ENCODE assay signal across 25 cellular contexts in the genomic region with DNA sequence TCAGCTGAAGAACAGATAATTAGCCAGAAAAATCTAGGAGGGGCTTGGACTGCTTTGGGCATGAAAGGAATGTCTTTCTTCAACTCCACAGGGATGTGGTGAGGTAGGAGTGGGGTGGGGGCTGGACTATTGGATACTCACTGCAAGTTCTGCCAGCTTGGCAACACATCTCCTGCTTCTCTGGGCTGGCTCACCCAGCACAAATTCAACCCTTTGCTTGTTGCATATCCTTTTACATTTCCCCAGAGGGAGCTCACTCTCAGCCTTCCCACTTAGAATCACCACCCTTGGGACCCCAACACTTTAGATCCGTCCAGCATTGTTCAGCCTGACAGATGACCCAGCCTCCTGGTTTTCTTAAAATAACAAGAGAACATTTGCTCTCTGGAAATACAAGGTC.
A peak's percentile ranks its signal among the peaks of the same experiment; 100 is the strongest.
DNase-seq lines count a peak whose midpoint lies in the region; ATAC-seq, FAIRE-seq and TF ChIP-seq lines count a peak whose summit lies in the region.
"Had no signal": no experiment of that assay in that cellular context is flagged by ENCODE, and none has a peak within 500 bp of the region (broad histone marks: within the 10 kb centered on the region; RNA-seq: fewer than 3 reads in every experiment).

No MANE protein-coding gene starts in this region.

- TF ChIP-seq CTCF in liver (IDR thresholded peaks at IDR 0.05; ENCODE audit: low read depth, low read length, missing input control) = no peak
- no peak for TF ChIP-seq CTCF in HepG2 (CRISPR knock-in tag; IDR thresholded peaks at IDR 0.05)
- TF ChIP-seq CTCF in gastroesophageal sphincter (IDR thresholded peaks at IDR 0.05) = peak in 1 of 4 experiments; percentile 22
- TF ChIP-seq CTCF in nephron (IDR thresholded peaks at IDR 0.05; ENCODE audit: unreplicated experiment in 3 of 3) = no peak
- TF ChIP-seq CTCF in vagina (IDR thresholded peaks at IDR 0.05) = no peak

- no peak overlapping the region for H2AFZ ChIP-seq in HepG2 (ENCODE audit: low read length)

- TF ChIP-seq RAD21 in liver (IDR thresholded peaks at IDR 0.05) (peak; percentile 28 to 32), HepG2 (CRISPR knock-in tag; IDR thresholded peaks at IDR 0.05) (no peak)

- ATAC-seq in HepG2 (no peak), gastroesophageal sphincter (peak; percentile 77)
- ATAC-seq: activated CD8-positive, alpha-beta T cell treated with anti-CD3 and anti-CD28 coated beads for 36 hours; body of pancreas; natural killer cell treated with Interleukin-12 subunit alpha and Interleukin-12 subunit beta and Interleukin-15 and Interleukin-18, amount 100 ng/mL, for 72 hours had no signal

- intact Hi-C loops in HepG2 (cut with micrococcal nuclease; ENCODE audit: unreplicated experiment) = no loop called here
- intact Hi-C loops in vagina (cut with DNase I) = loop anchor here (10.0 kb wide), 1 partner anchor 320 kb away; no protein-coding TSS in a partner anchor

- H3K36me3 ChIP-seq in liver (ENCODE audit: control insufficient read depth in 4 of 4, insufficient read depth in 3 of 4, low read depth in 1 of 4, low read length in 3 of 4) = no peaks in the 10 kb centered on the region
- no peaks in the 10 kb centered on the region for H3K36me3 ChIP-seq in HepG2 (replicated peaks in 1 of 2; ENCODE audit: control insufficient read depth in 1 of 2, insufficient read depth in 2 of 2, low read length in 2 of 2)
- no peaks in the 10 kb centered on the region for H3K36me3 ChIP-seq in gastroesophageal sphincter
- no peaks in the 10 kb centered on the region for H3K36me3 ChIP-seq in vagina
- H3K36me3 ChIP-seq: BE2C, spleen, uterus had no signal

- H3K4me1 Mint-ChIP-seq in nephron = peaks cover 6% of the 10 kb centered on the region
- H3K4me1 Mint-ChIP-seq: activated naive CD4-positive, alpha-beta T cell treated with anti-CD3 and anti-CD28 coated beads, Interleukin-2, amount 10 ng/mL, durations not matched to agents 7 days and 5 days had no signal

- in situ Hi-C loops in HepG2 (cut with HindIII; ENCODE audit: extremely low pct_ligation_motif_present, low pct_unique_long_range_greater_than_20kb) = no loop called here

- no peak overlapping the region for H3K4me3 ChIP-seq in liver (ENCODE audit: low read depth in 1 of 3, low read length in 3 of 3)
- H3K4me3 ChIP-seq in HepG2 (replicated peaks in 1 of 3; ENCODE audit: insufficient read depth in 1 of 3, low read depth in 2 of 3, low read length in 3 of 3) = no peak overlapping the region
- H3K4me3 ChIP-seq in gastroesophageal sphincter = no peak overlapping the region
- no peak overlapping the region for H3K4me3 ChIP-seq in vagina
- H3K4me3 ChIP-seq: body of pancreas, SK-N-MC, spleen, uterus had no signal

- DNase-seq in HepG2 (ENCODE audit: low spot score) = no peak
- no peak for DNase-seq in substantia nigra (lab: John Stamatoyannopoulos, UW)
- no peak for DNase-seq in vagina (ENCODE audit: extremely low spot score in 2 of 2)
- DNase-seq in NK-92 treated with Interleukin-12 subunit alpha and Interleukin-12 subunit beta, amount 100 ng/mL, for 24 hours (lab: John Stamatoyannopoulos, UW) = no peak
- no peak for DNase-seq in GM19239 (ENCODE audit: insufficient read length, low spot score)
- DNase-seq: activated CD8-positive, alpha-beta T cell treated with anti-CD3 and anti-CD28 coated beads for 36 hours; activated naive CD4-positive, alpha-beta T cell treated with anti-CD3 and anti-CD28 coated beads, Interleukin-2, amount 10 ng/mL, durations not matched to agents 7 days and 5 days; activated T-cell treated with anti-CD3 and anti-CD28 coated beads, Interleukin-2, amount 50 U/mL, for 1 hour; BE2C; HCEC 1CT; Kasumi-1; NCI-H1092 treated with DMSO at 0.1 percent for 48 hours; NCI-H2081; NCI-H510A; spleen had no signal

- no peaks in the 10 kb centered on the region for H3K79me2 ChIP-seq in HepG2 (ENCODE audit: insufficient read depth, low read length)

- H3K4me3 Mint-ChIP-seq in nephron = no peak overlapping the region
- H3K4me3 Mint-ChIP-seq: activated CD8-positive, alpha-beta T cell treated with anti-CD3 and anti-CD28 coated beads for 36 hours; activated naive CD4-positive, alpha-beta T cell treated with anti-CD3 and anti-CD28 coated beads, Interleukin-2, amount 10 ng/mL, durations not matched to agents 7 days and 5 days; natural killer cell treated with Interleukin-12 subunit alpha and Interleukin-12 subunit beta and Interleukin-15 and Interleukin-18, amount 100 ng/mL, for 72 hours had no signal

- H3K9me3 Mint-ChIP-seq in nephron = peaks cover 4% of the 10 kb centered on the region
- H3K9me3 Mint-ChIP-seq: activated CD8-positive, alpha-beta T cell treated with anti-CD3 and anti-CD28 coated beads for 36 hours; natural killer cell treated with Interleukin-12 subunit alpha and Interleukin-12 subunit beta and Interleukin-15 and Interleukin-18, amount 100 ng/mL, for 72 hours had no signal

- no peaks in the 10 kb centered on the region for H3K27me3 ChIP-seq in liver (ENCODE audit: control insufficient read depth in 4 of 4, insufficient read depth in 4 of 4, low read length in 3 of 4)
- no peaks in the 10 kb centered on the region for H3K27me3 ChIP-seq in HepG2 (ENCODE audit: control insufficient read depth in 1 of 2, insufficient read depth in 2 of 2, low read length in 2 of 2)
- H3K27me3 ChIP-seq in gastroesophageal sphincter = no peaks in the 10 kb centered on the region
- no peaks in the 10 kb centered on the region for H3K27me3 ChIP-seq in vagina
- H3K27me3 ChIP-seq: BE2C, body of pancreas, uterus had no signal

- peak overlapping the region in 2 of 3 experiments; percentile 34 to 50 for H3K27ac Mint-ChIP-seq in nephron
- H3K27ac Mint-ChIP-seq: activated CD8-positive, alpha-beta T cell treated with anti-CD3 and anti-CD28 coated beads for 36 hours; activated naive CD4-positive, alpha-beta T cell treated with anti-CD3 and anti-CD28 coated beads, Interleukin-2, amount 10 ng/mL, durations not matched to agents 7 days and 5 days; natural killer cell treated with Interleukin-12 subunit alpha and Interleukin-12 subunit beta and Interleukin-15 and Interleukin-18, amount 100 ng/mL, for 72 hours; progenitor cell of endocrine pancreas had no signal

- WGBS in liver = 31% methylated on average over 1 of the region's 1 CpG
- 0% methylated on average over 1 of the region's 1 CpG for WGBS in HepG2 (ENCODE audit: low lambda C conversion rate)
- WGBS in gastroesophageal sphincter (ENCODE audit: low coverage in 1 of 2), 2 donors = no CpG with 5 or more reads among the region's 1 CpG

- H3K9me3 ChIP-seq in liver (ENCODE audit: control insufficient read depth in 4 of 4, low read length in 3 of 4) = no peaks in the 10 kb centered on the region
- H3K9me3 ChIP-seq in HepG2 (ENCODE audit: low read length) = no peaks in the 10 kb centered on the region
- no peaks in the 10 kb centered on the region for H3K9me3 ChIP-seq in gastroesophageal sphincter
- H3K9me3 ChIP-seq in vagina = no peaks in the 10 kb centered on the region
- H3K9me3 ChIP-seq: BE2C, body of pancreas, spleen, uterus had no signal

- no peak overlapping the region for H3K27ac ChIP-seq in liver (ENCODE audit: low read depth in 1 of 2, low read length in 2 of 2)
- H3K27ac ChIP-seq in HepG2 (ENCODE audit: extremely low read length, insufficient read depth, low read length) = no peak overlapping the region
- H3K27ac ChIP-seq in gastroesophageal sphincter = peak overlapping the region in 3 of 4 donors; percentile 32 to 37 (median 36)
- no peak overlapping the region for H3K27ac ChIP-seq in substantia nigra (ENCODE audit: low read depth, low read length, poor library complexity, severe bottlenecking)
- no peak overlapping the region for H3K27ac ChIP-seq in vagina
- H3K27ac ChIP-seq: body of pancreas, SK-N-MC, spleen had no signal

- no peak for FAIRE-seq in HepG2 (lab: Jason Lieb, UNC)
- FAIRE-seq in GM19239 (lab: Jason Lieb, UNC) = no peak
- FAIRE-seq: A204.1, HTR-8/SVneo had no signal

- no peaks in the 10 kb centered on the region for H4K20me1 ChIP-seq in HepG2 (ENCODE audit: insufficient read depth, low read length)

- H3K9ac ChIP-seq in liver (ENCODE audit: low read depth in 1 of 2, low read length in 2 of 2) (no peak overlapping the region), HepG2 (ENCODE audit: insufficient read depth, low read depth, low read length) (no peak overlapping the region)

- TF ChIP-seq EP300 in HepG2 (IDR thresholded peaks at IDR 0.05; ENCODE audit: low read depth in 2 of 2, low read length in 2 of 2) = no peak
- no peak for TF ChIP-seq EP300 in HepG2 (CRISPR knock-in tag; IDR thresholded peaks at IDR 0.05; ENCODE audit: borderline replicate concordance)
- TF ChIP-seq EP300 in gastroesophageal sphincter (IDR thresholded peaks at IDR 0.05) = no peak

- H3K4me2 ChIP-seq in HepG2 (ENCODE audit: low read depth, low read length) = no peak overlapping the region

- BruUV-seq in HepG2 (replicated peaks; lab: Mats Ljungman, UMichigan) = no TSS peak

- H3K4me1 ChIP-seq in liver (ENCODE audit: control insufficient read depth in 4 of 4, insufficient read depth in 4 of 4, low read length in 3 of 4) (no peaks in the 10 kb centered on the region), HepG2 (ENCODE audit: insufficient read depth, low read length) (no peaks in the 10 kb centered on the region), gastroesophageal sphincter (peaks cover 6 to 41% (median 9%) of the 10 kb centered on the region in 3 donors), vagina (no peaks in the 10 kb centered on the region)
- H3K4me1 ChIP-seq: BE2C, body of pancreas, spleen, uterus had no signal

- H3K36me3 Mint-ChIP-seq in nephron (ENCODE audit: low read depth) = no peaks in the 10 kb centered on the region
- H3K36me3 Mint-ChIP-seq: activated naive CD4-positive, alpha-beta T cell treated with anti-CD3 and anti-CD28 coated beads, Interleukin-2, amount 10 ng/mL, durations not matched to agents 7 days and 5 days; natural killer cell treated with Interleukin-12 subunit alpha and Interleukin-12 subunit beta and Interleukin-15 and Interleukin-18, amount 100 ng/mL, for 72 hours had no signal

- H3K27me3 Mint-ChIP-seq in nephron (ENCODE audit: low read depth) = peaks cover 11% of the 10 kb centered on the region
- H3K27me3 Mint-ChIP-seq: activated naive CD4-positive, alpha-beta T cell treated with anti-CD3 and anti-CD28 coated beads, Interleukin-2, amount 10 ng/mL, durations not matched to agents 7 days and 5 days; progenitor cell of endocrine pancreas had no signal

- TF ChIP-seq POLR2A in HepG2 (IDR thresholded peaks at IDR 0.05; ENCODE audit: insufficient read depth in 1 of 2, low read depth in 2 of 2, low read length in 2 of 2) (no peak), gastroesophageal sphincter (IDR thresholded peaks at IDR 0.05) (no peak), vagina (IDR thresholded peaks at IDR 0.05) (no peak)

- POLR2A ChIA-PET in HepG2 (lab: Yijun Ruan, JAX) = no interaction called here

- CTCF ChIA-PET in HepG2 (lab: Yijun Ruan, JAX; ENCODE audit: low intra/inter-chr PET ratio, low total read pairs) = no interaction called here

TF ChIP-seq in liver, 16 proteins besides CTCF, POLR2A, EP300 and RAD21 (continues in another document):
- TF ChIP-seq HNF4G (IDR thresholded peaks at IDR 0.05) = no peak

TF ChIP-seq in HepG2, 621 proteins besides CTCF, POLR2A, EP300 and RAD21 (continues in another document):
- no peak for TF ChIP-seq SP2 (CRISPR knock-in tag; IDR thresholded peaks at IDR 0.05)
- TF ChIP-seq ZNF619 (CRISPR knock-in tag; IDR thresholded peaks at IDR 0.05) = no peak
- no peak for TF ChIP-seq RNF2 (conservative IDR thresholded peaks at IDR 0.05; ENCODE audit: low read depth)
- TF ChIP-seq EEA1 (CRISPR knock-in tag; IDR thresholded peaks at IDR 0.05; ENCODE audit: borderline replicate concordance) = no peak
- no peak for TF ChIP-seq WIZ (CRISPR knock-in tag; IDR thresholded peaks at IDR 0.05)

Comparison
In these comparisons a context has a peak if more than half of its experiments do, and no peak if none do; other contexts are left out.
1. H3K27ac ChIP-seq: peak in gastroesophageal sphincter (3 of 4); none in liver (0 of 2), HepG2 (single experiment), substantia nigra (single experiment) and vagina (single experiment).